27 cellular contexts compared by ENCODE assay signal in genomic region chr3:188661801-188662200, GRCh38.
"Had no signal": no experiment of that assay in that cellular context is flagged by ENCODE, and none has a peak within 500 bp of the region (broad histone marks: within the 10 kb centered on the region; RNA-seq: fewer than 3 reads in every experiment).

No MANE protein-coding gene starts in this region.

- H3K4me3 ChIP-seq: colonic mucosa, esophagus squamous epithelium, heart right ventricle, lower lobe of right lung, ovary, psoas muscle, sigmoid colon, testis, tibial artery had no signal

- H3K27ac ChIP-seq: colonic mucosa, heart right ventricle, lower lobe of right lung, ovary, psoas muscle, sigmoid colon, testis had no signal

- ATAC-seq: heart right ventricle; left colon; left ventricle myocardium superior; lower lobe of right lung; naive thymus-derived CD8-positive, alpha-beta T cell; psoas muscle; right cardiac atrium; stimulated activated memory B cell treated with anti-CD40 and anti-IgM and Interleukin-4, amounts not matched to agents 10 μg/mL and 1 μg/mL and 100 μg/mL, for 72 hours; stimulated activated naive CD8-positive, alpha-beta T cell treated with anti-CD3 and anti-CD28 coated beads, Interleukin-15, Interleukin-2, amounts not matched to agents 100 U/mL and 50 U/mL, for 24 hours had no signal

- DNase-seq: colonic mucosa; effector memory CD4-positive, alpha-beta T cell; erythroblast; esophagus squamous epithelium; foreskin melanocyte; glutamatergic neuron; heart right ventricle; hippocampal formation; islet precursor cell; kidney glomerular epithelial cell; left colon; left ventricle myocardium superior; lower lobe of right lung; naive thymus-derived CD8-positive, alpha-beta T cell; nephron progenitor cell; nucleus accumbens; ovary; posterior cingulate gyrus; psoas muscle; right cardiac atrium; sigmoid colon; stimulated activated CD4-positive, alpha-beta T cell treated with anti-CD3 and anti-CD28 coated beads, Interleukin-4, amount 100 ng/mL, for 4 hours; stimulated activated naive CD8-positive, alpha-beta T cell treated with anti-CD3 and anti-CD28 coated beads, Interleukin-15, Interleukin-2, amounts not matched to agents 100 U/mL and 50 U/mL, for 24 hours; substantia nigra; testis; tibial artery had no signal

- H3K4me1 ChIP-seq: colonic mucosa, testis had no signal

- H3K27me3 ChIP-seq: colonic mucosa, esophagus squamous epithelium, heart right ventricle, ovary, sigmoid colon, testis, tibial artery had no signal

- H3K9me3 ChIP-seq: colonic mucosa, esophagus squamous epithelium, heart right ventricle, lower lobe of right lung, ovary, psoas muscle, sigmoid colon, testis, tibial artery had no signal

- H3K36me3 ChIP-seq: colonic mucosa, esophagus squamous epithelium, heart right ventricle, lower lobe of right lung, ovary, sigmoid colon had no signal
